In genomic region chr3:185175370-185175987, GRCh38 we compare ENCODE assay signal across 8 cellular contexts. TPM values are rescaled to one million over a fixed set of nuclear protein-coding genes. Genes with fewer than 3 reads are reported as not detected.
DNase-seq lines count a peak whose midpoint lies in the region; ATAC-seq and TF ChIP-seq lines count a peak whose summit lies in the region.

No MANE protein-coding gene starts in this region.

- WGBS in tibial nerve, 2 donors = 27 to 28% methylated on average over 15 of the region's 15 CpGs

- no peaks in the 10 kb centered on the region for H3K79me2 ChIP-seq in Karpas-422 (ENCODE audit: low read length)

- H3K36me3 ChIP-seq in BE2C (no peaks in the 10 kb centered on the region), Karpas-422 (ENCODE audit: insufficient read depth, low read length) (no peaks in the 10 kb centered on the region), tibial nerve (no peaks in the 10 kb centered on the region)

- H2AFZ ChIP-seq in Karpas-422 (ENCODE audit: low read length) = peak overlapping the region; percentile 94

- peak overlapping the region; percentile 64 for H3K4me2 ChIP-seq in Karpas-422 (ENCODE audit: low read depth, low read length, poor library complexity, severe bottlenecking)

- ATAC-seq in GM19455 (IDR thresholded peaks at IDR 0.05; ENCODE audit: unreplicated experiment) = peak; percentile 70

- H3K4me3 ChIP-seq in BE2C (ENCODE audit: low read depth, low read length) (peak overlapping the region; percentile 21), Karpas-422 (ENCODE audit: low read length) (peak overlapping the region; percentile 33), tibial nerve (peak overlapping the region in 1 of 4 donors; percentile 17)

- TF ChIP-seq CTCF in BE2C (IDR thresholded peaks at IDR 0.05; ENCODE audit: low read depth, low read length) = no peak
- TF ChIP-seq CTCF in tibial nerve (IDR thresholded peaks at IDR 0.05) = no peak

- no peaks in the 10 kb centered on the region for H3K9me3 ChIP-seq in BE2C
- H3K9me3 ChIP-seq in Karpas-422 (ENCODE audit: low read length) = no peaks in the 10 kb centered on the region
- H3K9me3 ChIP-seq in tibial nerve = no peaks in the 10 kb centered on the region

- H3K4me1 ChIP-seq in BE2C (no peaks in the 10 kb centered on the region; the same call in 1 of the 2 replicates), Karpas-422 (ENCODE audit: low read length) (peaks cover 12% of the 10 kb centered on the region), tibial nerve (peaks cover 0 to 26% (median 8%) of the 10 kb centered on the region in 4 donors)

- no peak for TF ChIP-seq POLR2A in tibial nerve (IDR thresholded peaks at IDR 0.05)

- H4K20me1 ChIP-seq in Karpas-422 (ENCODE audit: insufficient read depth, low read depth, low read length) = no peaks in the 10 kb centered on the region

- H3K9me2 ChIP-seq in Karpas-422 (replicated peaks; ENCODE audit: insufficient read depth, low read length) = no peaks in the 10 kb centered on the region

- peak; percentile 73 for DNase-seq in BE2C
- peak; percentile 75 for DNase-seq in Karpas-422
- peak; percentile 7 to 85 (median 63) for DNase-seq in amygdala (lab: John Stamatoyannopoulos, UW)
- DNase-seq in left kidney (ENCODE audit: low read depth, low spot score) = peak; percentile 84
- DNase-seq in tibial nerve (ENCODE audit: low spot score in 2 of 2) = peak; percentile 52 to 72
- no peak for DNase-seq in NCI-H2081 treated with DMSO at 0.1 percent for 48 hours (lab: John Stamatoyannopoulos, UW)
- no peak for DNase-seq in cerebellar cortex (ENCODE audit: low spot score)

- H3K9ac ChIP-seq in Karpas-422 (ENCODE audit: low read length) = peak overlapping the region; percentile 43

- peak in 1 of 2 donors; percentile 85 for TF ChIP-seq EP300 in tibial nerve (IDR thresholded peaks at IDR 0.05)

- H3K27me3 ChIP-seq in BE2C (no peaks in the 10 kb centered on the region), Karpas-422 (ENCODE audit: low read length) (no peaks in the 10 kb centered on the region), tibial nerve (no peaks in the 10 kb centered on the region)

- H3K27ac ChIP-seq in Karpas-422 (ENCODE audit: low read length) (no peak overlapping the region), tibial nerve (peak overlapping the region; percentile 46 to 84 (median 78))

RNA-seq across cellular contexts. Expression of gene C3orf70, which starts 22.6 kb away (rescaled TPM):
- polyA plus RNA-seq in BE2C (2012; ENCODE audit: insufficient read depth, insufficient read length, low read depth) = 0.09 TPM
- total RNA-seq in Karpas-422 (2014; rRNA removed; shearing (Covaris generic); ENCODE audit: low replicate concordance) = not detected in 2 replicates
- 10 to 100 TPM in 2 of 4 donors, 1 to 10 TPM in 2; 7.8 to 13.8 (median 9.8) TPM for total RNA-seq in tibial nerve

Comparison
In these comparisons a context has a peak if more than half of its experiments do, and no peak if none do; other contexts are left out.
1. DNase-seq: peak in BE2C (single experiment), Karpas-422 (single experiment), amygdala (56 of 56), left kidney (single experiment) and tibial nerve (2 of 2); none in NCI-H2081 treated with DMSO at 0.1 percent for 48 hours (single experiment) and cerebellar cortex (single experiment).